Comparison of ENCODE assay signal across 1 cellular context in genomic region chr22:37657590-37658132, GRCh38.
TF ChIP-seq lines count a peak whose summit lies in the region.

No MANE protein-coding gene starts in this region.

TF ChIP-seq in H1, 55 proteins besides CTCF, POLR2A, EP300 and RAD21:
- TF ChIP-seq MAFK (IDR thresholded peaks at IDR 0.05; ENCODE audit: low read depth, low read length) = no peak
- no peak for TF ChIP-seq RXRA (IDR thresholded peaks at IDR 0.05; ENCODE audit: insufficient read depth, low read depth, low read length)
- TF ChIP-seq TBP (IDR thresholded peaks at IDR 0.05; ENCODE audit: low read depth, low read length) = no peak
- no peak for TF ChIP-seq TAF1 (IDR thresholded peaks at IDR 0.05; ENCODE audit: low read depth, low read length)
- no peak for TF ChIP-seq NANOG (IDR thresholded peaks at IDR 0.05; ENCODE audit: insufficient read depth, low read depth, low read length, poor library complexity, severe bottlenecking)
- TF ChIP-seq SUZ12 (IDR thresholded peaks at IDR 0.05; ENCODE audit: low read length) = no peak
- no peak for TF ChIP-seq CHD2 (IDR thresholded peaks at IDR 0.05; ENCODE audit: low read length)
- no peak for TF ChIP-seq BCL11A (IDR thresholded peaks at IDR 0.05; ENCODE audit: low read depth in 2 of 2, low read length in 2 of 2)
- no peak for TF ChIP-seq KDM5A (IDR thresholded peaks at IDR 0.05; ENCODE audit: low read length)
- no peak for TF ChIP-seq CBX8 (IDR thresholded peaks at IDR 0.05; ENCODE audit: borderline replicate concordance, low read depth, low read length)
- no peak for TF ChIP-seq TEAD4 (IDR thresholded peaks at IDR 0.05; ENCODE audit: low read depth, low read length)
- TF ChIP-seq BRCA1 (IDR thresholded peaks at IDR 0.05; ENCODE audit: low read depth, low read length) = no peak
- no peak for TF ChIP-seq RFX5 (IDR thresholded peaks at IDR 0.05; ENCODE audit: borderline replicate concordance, low read depth, low read length)
- TF ChIP-seq POLR2AphosphoS5 (IDR thresholded peaks at IDR 0.05; ENCODE audit: low read depth, low read length) = no peak; the same call in 1 of the 2 replicates
- no peak for TF ChIP-seq HDAC6 (IDR thresholded peaks at IDR 0.05; ENCODE audit: low read depth, low read length)
- TF ChIP-seq RNF2 (IDR thresholded peaks at IDR 0.05; ENCODE audit: borderline replicate concordance, low read depth, low read length, missing control alignments, poor library complexity, severe bottlenecking) = no peak
TF ChIP-seq in H1: peak in this region for 0.
